ENCODE assay signal across 8 cellular contexts in the genomic region with DNA sequence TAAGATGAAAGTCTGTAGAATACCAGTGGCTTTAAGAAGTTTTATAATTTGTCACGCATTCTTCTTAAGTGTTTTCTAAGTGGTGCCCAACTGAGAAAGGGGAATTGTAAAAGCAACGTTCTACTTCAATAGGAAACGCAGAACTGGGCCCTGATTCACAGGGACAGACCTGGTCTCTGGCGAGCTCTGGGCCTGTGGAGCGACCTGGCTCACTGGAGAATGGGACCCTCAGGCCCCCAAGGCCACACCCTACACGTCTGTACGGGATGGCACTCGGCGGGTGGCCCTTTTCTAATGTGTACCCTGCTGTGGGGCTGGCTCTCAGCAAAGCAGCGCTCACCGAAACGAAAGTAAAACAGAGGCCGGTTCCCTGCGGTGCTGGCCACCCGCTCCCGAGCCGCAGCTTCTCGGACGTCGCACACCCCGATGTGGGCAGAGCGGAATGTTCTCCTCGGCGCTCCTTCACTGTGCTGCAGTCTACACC.
DNase-seq lines count a peak whose midpoint lies in the region; ATAC-seq, FAIRE-seq and TF ChIP-seq lines count a peak whose summit lies in the region.

No MANE protein-coding gene starts in this region.

- H3K4me3 Mint-ChIP-seq in activated CD8-positive, alpha-beta T cell treated with anti-CD3 and anti-CD28 coated beads for 36 hours = peak overlapping the region; percentile 69

- H3K27me3 Mint-ChIP-seq in activated CD8-positive, alpha-beta T cell treated with anti-CD3 and anti-CD28 coated beads for 36 hours = no peaks in the 10 kb centered on the region

- H3K9me3 ChIP-seq in fibroblast of lung (ENCODE audit: control insufficient read depth, insufficient read depth, low read depth, low read length) (no peaks in the 10 kb centered on the region), pancreas (no peaks in the 10 kb centered on the region)

- H3K79me2 ChIP-seq in fibroblast of lung (ENCODE audit: control insufficient read depth, insufficient read depth, low read length) = no peaks in the 10 kb centered on the region

- peaks cover 2% of the 10 kb centered on the region for H3K36me3 ChIP-seq in fibroblast of lung (ENCODE audit: control insufficient read depth, insufficient read depth, low read length)
- H3K36me3 ChIP-seq in pancreas = peaks cover 0 to 10% (median 0%) of the 10 kb centered on the region in 3 donors

- no peak for TF ChIP-seq POLR2A in GM12891 (IDR thresholded peaks at IDR 0.05; ENCODE audit: low read depth, low read length)

- H3K9ac ChIP-seq in fibroblast of lung (ENCODE audit: insufficient read depth, low read length) = no peak overlapping the region

- no peaks in the 10 kb centered on the region for H3K9me3 Mint-ChIP-seq in activated CD8-positive, alpha-beta T cell treated with anti-CD3 and anti-CD28 coated beads for 36 hours

- FAIRE-seq in GM12891 (lab: Jason Lieb, UNC) (peak; percentile 23), pancreas (lab: Jason Lieb, UNC) (no peak)

- intact Hi-C loops in activated CD8-positive, alpha-beta T cell treated with anti-CD3 and anti-CD28 coated beads for 36 hours (cut with micrococcal nuclease) = no loop called here
- intact Hi-C loops in pancreas (cut with DNase I) = no loop called here

- 62 to 67% methylated on average over 24 of the region's 24 CpGs for WGBS in pancreas, 2 donors

- POLR2A ChIA-PET in activated CD8-positive, alpha-beta T cell treated with anti-CD3 and anti-CD28 coated beads for 36 hours (lab: Charles Lee) = no interaction called here

- CTCF ChIA-PET in activated CD8-positive, alpha-beta T cell treated with anti-CD3 and anti-CD28 coated beads for 36 hours (lab: Charles Lee) = no interaction called here

- peaks cover 6% of the 10 kb centered on the region for H3K4me1 Mint-ChIP-seq in activated CD8-positive, alpha-beta T cell treated with anti-CD3 and anti-CD28 coated beads for 36 hours (ENCODE audit: low read depth)

- DNase-seq in GM12891 (ENCODE audit: insufficient read length, low spot score) (peak; percentile 58), fibroblast of lung (ENCODE audit: low read depth in 2 of 2) (peak; percentile 40 to 62), pancreas (no peak), NCI-H1930 (lab: John Stamatoyannopoulos, UW) (no peak), globus pallidus (ENCODE audit: low spot score) (no peak)
- peak; percentile 27 for DNase-seq in activated CD8-positive, alpha-beta T cell treated with anti-CD3 and anti-CD28 coated beads for 36 hours

- peak overlapping the region; percentile 73 for H3K27ac Mint-ChIP-seq in activated CD8-positive, alpha-beta T cell treated with anti-CD3 and anti-CD28 coated beads for 36 hours

- H4K20me1 ChIP-seq in fibroblast of lung (ENCODE audit: control insufficient read depth, extremely low read depth, insufficient read depth, low read length) = no peaks in the 10 kb centered on the region

- no peak overlapping the region for H2AFZ ChIP-seq in fibroblast of lung (ENCODE audit: low read length)

- H3K27ac ChIP-seq in fibroblast of lung (ENCODE audit: insufficient read depth, low read length) (peak overlapping the region; percentile 39), pancreas (peak overlapping the region in 3 of 4 donors; percentile 28 to 51 (median 40))

- ATAC-seq in HG03439 (IDR thresholded peaks at IDR 0.05; ENCODE audit: unreplicated experiment) = peak; percentile 62
- ATAC-seq in activated CD8-positive, alpha-beta T cell treated with anti-CD3 and anti-CD28 coated beads for 36 hours = peak; percentile 67
- ATAC-seq in pancreas = peak; percentile 33 to 81 (median 53)
- no peak for ATAC-seq in GM19463 (IDR thresholded peaks at IDR 0.05; ENCODE audit: unreplicated experiment)

- H3K4me3 ChIP-seq in fibroblast of lung (replicated peaks in 1 of 4; ENCODE audit: control extremely low read depth in 1 of 4, insufficient read depth in 1 of 4, low read depth in 3 of 4, low read length in 4 of 4) (peak overlapping the region in 2 of 4 experiments; percentile 36 to 45), pancreas (peak overlapping the region; percentile 0 to 36 (median 16))

- no peaks in the 10 kb centered on the region for H3K36me3 Mint-ChIP-seq in activated CD8-positive, alpha-beta T cell treated with anti-CD3 and anti-CD28 coated beads for 36 hours (ENCODE audit: low read depth)

- no peaks in the 10 kb centered on the region for H3K27me3 ChIP-seq in fibroblast of lung (ENCODE audit: control insufficient read depth, insufficient read depth, low read length)
- H3K27me3 ChIP-seq in pancreas = no peaks in the 10 kb centered on the region

- no peak for TF ChIP-seq CTCF in activated CD8-positive, alpha-beta T cell treated with anti-CD3 and anti-CD28 coated beads for 36 hours (IDR thresholded peaks at IDR 0.05)
- TF ChIP-seq CTCF in fibroblast of lung (conservative IDR thresholded peaks at IDR 0.05 in 1 of 2, IDR thresholded peaks at IDR 0.05 in 1 of 2; ENCODE audit: low read depth in 1 of 2, low read length in 2 of 2) (no peak), pancreas (IDR thresholded peaks at IDR 0.05) (no peak)

- no peaks in the 10 kb centered on the region for H3K4me1 ChIP-seq in fibroblast of lung (ENCODE audit: control insufficient read depth, extremely low read depth, insufficient read depth, low read length)
- H3K4me1 ChIP-seq in pancreas = peaks cover 0 to 5% (median 0%) of the 10 kb centered on the region in 3 donors

- H3K4me2 ChIP-seq in fibroblast of lung (ENCODE audit: extremely low read depth, insufficient read depth, low read length) = peak overlapping the region; percentile 57

TF ChIP-seq in GM12891, 5 proteins besides CTCF, POLR2A, EP300 and RAD21:
- TF ChIP-seq TAF1 (IDR thresholded peaks at IDR 0.05; ENCODE audit: low read depth, low read length) (no peak), SPI1 (IDR thresholded peaks at IDR 0.05; ENCODE audit: low read depth, low read length) (no peak), POU2F2 (IDR thresholded peaks at IDR 0.05; ENCODE audit: low read depth, low read length) (no peak), POLR2AphosphoS5 (IDR thresholded peaks at IDR 0.05; ENCODE audit: low read depth, low read length) (no peak), PAX5 (IDR thresholded peaks at IDR 0.05; ENCODE audit: insufficient read depth, low read length, severe bottlenecking) (no peak)

Comparison
In these comparisons a context has a peak if more than half of its experiments do, and no peak if none do; other contexts are left out.
1. DNase-seq: peak in GM12891 (single experiment), activated CD8-positive, alpha-beta T cell treated with anti-CD3 and anti-CD28 coated beads for 36 hours (single experiment) and fibroblast of lung (2 of 2); none in pancreas (0 of 6), NCI-H1930 (0 of 2) and globus pallidus (single experiment).